In the genomic region with DNA sequence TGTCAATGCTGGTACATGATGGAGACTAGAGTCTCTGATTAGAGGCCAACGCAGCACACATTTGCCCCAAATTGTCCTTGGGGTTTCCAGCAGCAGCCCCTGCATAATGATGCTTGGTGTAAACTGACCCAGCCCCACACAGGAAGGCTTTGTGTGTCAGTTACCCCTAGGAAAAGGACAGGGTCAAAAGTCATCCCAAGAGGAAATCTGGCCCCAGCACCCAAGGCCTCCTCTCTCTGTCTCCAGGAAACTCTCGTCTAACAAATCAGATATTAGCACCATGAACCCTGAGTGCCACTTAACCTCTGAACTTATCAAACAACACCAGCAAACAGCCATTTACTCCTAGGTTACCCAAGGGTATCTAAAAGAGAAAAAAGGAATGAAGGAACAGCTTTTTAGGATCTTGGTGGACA, we compare ENCODE assay signal across 17 cellular contexts.
DNase-seq lines count a peak whose midpoint lies in the region; ATAC-seq and TF ChIP-seq lines count a peak whose summit lies in the region.
"Had no signal": no experiment of that assay in that cellular context is flagged by ENCODE, and none has a peak within 500 bp of the region (broad histone marks: within the 10 kb centered on the region; RNA-seq: fewer than 3 reads in every experiment).

No MANE protein-coding gene starts in this region.

- H4K5ac ChIP-seq in IMR-90 (ENCODE audit: low read depth, low read length) = no peak overlapping the region

- H3K9ac ChIP-seq in IMR-90 (ENCODE audit: low read depth, low read length) (no peak overlapping the region), mesenchymal stem cell (ENCODE audit: low read length) (no peak overlapping the region)

- H3K14ac ChIP-seq in IMR-90 (replicated peaks; ENCODE audit: low read depth, low read length) (no peak overlapping the region), mesenchymal stem cell (ENCODE audit: low read length in 2 of 2) (no peak overlapping the region)

- no peak overlapping the region for H4K8ac ChIP-seq in IMR-90 (ENCODE audit: low read depth in 2 of 2, low read length in 2 of 2)
- H4K8ac ChIP-seq in mesenchymal stem cell (ENCODE audit: low read length) = peak overlapping the region; percentile 72

- POLR2A ChIA-PET in IMR-90 (lab: Charles Lee; ENCODE audit: unreplicated experiment) = no interaction called here

- H2BK12ac ChIP-seq in mesenchymal stem cell (ENCODE audit: low read length in 2 of 2) = peak overlapping the region; percentile 75 to 94

- no peaks in the 10 kb centered on the region for H4K20me1 ChIP-seq in GM23338 (replicated peaks; ENCODE audit: insufficient read depth)
- no peaks in the 10 kb centered on the region for H4K20me1 ChIP-seq in IMR-90 (ENCODE audit: insufficient read depth, low read length)

- H3F3A ChIP-seq in GM23338 (replicated peaks; ENCODE audit: low read depth) = no peaks in the 10 kb centered on the region

- BruUV-seq in IMR-90 (replicated peaks; lab: Mats Ljungman, UMichigan) = no TSS peak

- H3K4ac ChIP-seq in IMR-90 (ENCODE audit: low read depth, low read length) = no peak overlapping the region
- peak overlapping the region in 1 of 2 experiments; percentile 13 for H3K4ac ChIP-seq in mesenchymal stem cell (ENCODE audit: low read depth in 1 of 2, low read length in 2 of 2)

- H3K9me3 ChIP-seq in IMR-90 (ENCODE audit: control insufficient read depth, insufficient read depth, low read length) (no peaks in the 10 kb centered on the region; the same call in 1 of the 2 replicates), ectodermal cell (ENCODE audit: control insufficient read depth, low read length) (peaks cover under 1% of the 10 kb centered on the region), mesenchymal stem cell (ENCODE audit: control insufficient read depth, low read length) (no peaks in the 10 kb centered on the region)
- H3K9me3 ChIP-seq: BE2C, SJSA1 had no signal

- H3K9me2 ChIP-seq in GM23338 (ENCODE audit: insufficient read depth) = peaks cover 6% of the 10 kb centered on the region; the same call in 1 of the 2 replicates

- H3K4me3 Mint-ChIP-seq in GM23338 = no peak overlapping the region
- H3K4me3 Mint-ChIP-seq: CD8-positive, alpha-beta T cell; IgD-negative memory B cell had no signal

- H3K27ac Mint-ChIP-seq in GM23338 = no peak overlapping the region
- H3K27ac Mint-ChIP-seq: CD8-positive, alpha-beta T cell had no signal

- no peak for TF ChIP-seq POLR2A in IMR-90 (IDR thresholded peaks at IDR 0.05; ENCODE audit: low read depth, low read length)

- no peak overlapping the region for H2BK120ac ChIP-seq in IMR-90 (ENCODE audit: low read depth, low read length)
- H2BK120ac ChIP-seq in mesenchymal stem cell (ENCODE audit: low read depth, low read length) = peak overlapping the region; percentile 4

- H2BK20ac ChIP-seq in IMR-90 (ENCODE audit: low read depth, low read length) = peak overlapping the region; percentile 9; the same call in 1 of the 2 replicates

- H3K36me3 ChIP-seq in GM23338 (ENCODE audit: insufficient read depth) (no peaks in the 10 kb centered on the region), IMR-90 (ENCODE audit: control insufficient read depth, insufficient read depth, low read length) (no peaks in the 10 kb centered on the region), ectodermal cell (ENCODE audit: control insufficient read depth, insufficient read depth, low read length) (no peaks in the 10 kb centered on the region), mesenchymal stem cell (ENCODE audit: control insufficient read depth in 1 of 2, insufficient read depth in 2 of 2, low read depth in 1 of 2, low read length in 2 of 2) (no peaks in the 10 kb centered on the region)
- H3K36me3 ChIP-seq: BE2C, SJSA1 had no signal

- H3K56ac ChIP-seq in IMR-90 (ENCODE audit: extremely low read depth, insufficient read depth, low read length) = no peak overlapping the region

- ATAC-seq in GM23338 = no peak
- ATAC-seq in IMR-90 (ENCODE audit: low read depth) = no peak
- ATAC-seq in HG02884 (IDR thresholded peaks at IDR 0.05; ENCODE audit: unreplicated experiment) = no peak
- ATAC-seq: CD8-positive, alpha-beta T cell had no signal

- CTCF ChIA-PET in IMR-90 (lab: Yijun Ruan, JAX) = no interaction called here

- H2AFZ ChIP-seq in GM23338 = peak overlapping the region; percentile 93; the same call in 1 of the 2 replicates
- H2AFZ ChIP-seq in IMR-90 (replicated peaks; ENCODE audit: low read length, poor library complexity) = no peak overlapping the region
- no peak overlapping the region for H2AFZ ChIP-seq in mesenchymal stem cell (ENCODE audit: low read depth, low read length)

- H3K18ac ChIP-seq in IMR-90 (ENCODE audit: low read depth, low read length) (no peak overlapping the region), mesenchymal stem cell (ENCODE audit: low read depth in 1 of 2, low read length in 2 of 2) (peak overlapping the region; percentile 26 to 94)

- H3K4me2 ChIP-seq in GM23338 (no peak overlapping the region), IMR-90 (ENCODE audit: low read depth, low read length) (no peak overlapping the region), mesenchymal stem cell (ENCODE audit: low read length, poor library complexity, severe bottlenecking) (no peak overlapping the region)

- peaks cover 3% of the 10 kb centered on the region; the same call in 1 of the 3 replicates for H3K36me3 Mint-ChIP-seq in GM23338 (ENCODE audit: low read depth)
- H3K36me3 Mint-ChIP-seq: CD8-positive, alpha-beta T cell had no signal

- intact Hi-C loops in IMR-90 (cut with micrococcal nuclease) = no loop called here
- intact Hi-C loops in posterior cingulate gyrus (cut with DNase I) = no loop called here

- no peak overlapping the region for H2BK5ac ChIP-seq in IMR-90 (ENCODE audit: low read depth, low read length, poor library complexity, severe bottlenecking)
- H2BK5ac ChIP-seq in mesenchymal stem cell (ENCODE audit: low read depth, low read length, poor library complexity, severe bottlenecking) = no peak overlapping the region

- H3K9me3 Mint-ChIP-seq in GM23338 = peaks cover 8% of the 10 kb centered on the region
- H3K9me3 Mint-ChIP-seq: CD8-positive, alpha-beta T cell; IgD-negative memory B cell had no signal

- DNase-seq in GM23338 (ENCODE audit: low spot score) (no peak), IMR-90 (no peak), mesenchymal stem cell (no peak), GM03348 (ENCODE audit: low spot score) (no peak), posterior cingulate gyrus (no peak)
- DNase-seq: BE2C; CD8-positive, alpha-beta T cell; EL; H7; NCI-H1694; NCI-H2107; OCI-M1; SW 1271 had no signal

- TF ChIP-seq RAD21 in IMR-90 (IDR thresholded peaks at IDR 0.05; ENCODE audit: low read length) = no peak

- H4K91ac ChIP-seq in IMR-90 (ENCODE audit: insufficient read depth, low read depth, low read length) (no peak overlapping the region), mesenchymal stem cell (ENCODE audit: low read length) (peak overlapping the region; percentile 64)

- H3K23ac ChIP-seq in IMR-90 (ENCODE audit: low read depth, low read length) (no peak overlapping the region), mesenchymal stem cell (ENCODE audit: low read length in 2 of 2) (no peak overlapping the region)

- H3K27me3 ChIP-seq in GM23338 (ENCODE audit: insufficient read depth) (no peaks in the 10 kb centered on the region), IMR-90 (ENCODE audit: control insufficient read depth, insufficient read depth, low read length) (no peaks in the 10 kb centered on the region; the same call in 1 of the 2 replicates), ectodermal cell (ENCODE audit: control insufficient read depth, insufficient read depth, low read length, poor library complexity, severe bottlenecking) (no peaks in the 10 kb centered on the region), mesenchymal stem cell (ENCODE audit: control insufficient read depth in 1 of 2, insufficient read depth in 1 of 2, low read length in 2 of 2) (peaks cover 6 to 8% of the 10 kb centered on the region in 2 experiments)
- H3K27me3 ChIP-seq: BE2C, SJSA1 had no signal

- peaks cover 9% of the 10 kb centered on the region for H3K9me1 ChIP-seq in IMR-90 (ENCODE audit: insufficient read depth, low read length)

- peaks cover 15% of the 10 kb centered on the region for H3K4me1 Mint-ChIP-seq in GM23338

- dilution Hi-C loops in IMR-90 (cut with HindIII; ENCODE audit: low sequenced_read_pairs, unreplicated experiment) = no loop called here

- no peak overlapping the region for H3K27ac ChIP-seq in GM23338 (ENCODE audit: low read depth)
- no peak overlapping the region for H3K27ac ChIP-seq in IMR-90 (ENCODE audit: insufficient read depth, low read length)
- H3K27ac ChIP-seq in ectodermal cell (ENCODE audit: insufficient read depth, low read depth, low read length, poor library complexity, severe bottlenecking) = peak overlapping the region; percentile 16
- no peak overlapping the region for H3K27ac ChIP-seq in mesenchymal stem cell (ENCODE audit: low read length, poor library complexity, severe bottlenecking)
- H3K27ac ChIP-seq: SJSA1 had no signal

- TF ChIP-seq CTCF in GM23338 (conservative IDR thresholded peaks at IDR 0.05; ENCODE audit: low read depth in 2 of 2) (no peak), IMR-90 (conservative IDR thresholded peaks at IDR 0.05; ENCODE audit: low read depth, low read length) (no peak)

- H2AK5ac ChIP-seq in IMR-90 (ENCODE audit: low read depth, low read length) (no peak overlapping the region), mesenchymal stem cell (ENCODE audit: low read length, severe bottlenecking) (no peak overlapping the region)

- H3K79me1 ChIP-seq in IMR-90 (ENCODE audit: low read depth in 1 of 2, low read length in 2 of 2) (no peaks in the 10 kb centered on the region), mesenchymal stem cell (replicated peaks; ENCODE audit: low read length, poor library complexity, severe bottlenecking) (no peaks in the 10 kb centered on the region)

- no peaks in the 10 kb centered on the region for H3K79me2 ChIP-seq in GM23338 (replicated peaks; ENCODE audit: insufficient read depth)

- no CpG with 5 or more reads among the region's 2 CpGs for WGBS in IMR-90 (ENCODE audit: extremely low coverage in 2 of 2, insufficient read length in 1 of 2), 2 experiments
- WGBS in ectodermal cell, 2 experiments = 75 to 92% methylated on average over 2 of the region's 2 CpGs
- 40% methylated on average over 1 of the region's 2 CpGs for WGBS in mesenchymal stem cell

- H3K4me3 ChIP-seq in GM23338 (no peak overlapping the region), IMR-90 (ENCODE audit: insufficient read depth, low read depth, low read length) (no peak overlapping the region), ectodermal cell (ENCODE audit: insufficient read depth, low read depth, low read length) (no peak overlapping the region), mesenchymal stem cell (ENCODE audit: insufficient read depth in 1 of 2, low read depth in 1 of 2, low read length in 2 of 2) (no peak overlapping the region)
- H3K4me3 ChIP-seq: SJSA1 had no signal

- peaks cover 10% of the 10 kb centered on the region; the same call in 1 of the 2 replicates for H3K4me1 ChIP-seq in GM23338 (ENCODE audit: insufficient read depth)
- H3K4me1 ChIP-seq in IMR-90 (ENCODE audit: control insufficient read depth, insufficient read depth, low read length) = peaks cover 9% of the 10 kb centered on the region
- peaks cover 10% of the 10 kb centered on the region for H3K4me1 ChIP-seq in ectodermal cell (ENCODE audit: control insufficient read depth, insufficient read depth, low read length)
- H3K4me1 ChIP-seq in mesenchymal stem cell (ENCODE audit: control insufficient read depth, insufficient read depth, low read depth, low read length) = no peaks in the 10 kb centered on the region
- H3K4me1 ChIP-seq: BE2C had no signal

- H2AK9ac ChIP-seq in IMR-90 (replicated peaks; ENCODE audit: low read depth, low read length, poor library complexity) = no peak overlapping the region

- H2BK15ac ChIP-seq in IMR-90 (ENCODE audit: low read depth, low read length) (0 out of 3 replicates have a peak overlapping the region, but pooled peaks have one; percentile 27), mesenchymal stem cell (ENCODE audit: low read depth, poor library complexity, severe bottlenecking) (peak overlapping the region; percentile 44)

- H3K27me3 Mint-ChIP-seq in GM23338 (ENCODE audit: insufficient read depth, low read depth, poor library complexity) = peaks cover 2% of the 10 kb centered on the region

- in situ Hi-C loops in IMR-90 (cut with MboI; ENCODE audit: low sequenced_read_pairs) = no loop called here
